In the genomic region with DNA sequence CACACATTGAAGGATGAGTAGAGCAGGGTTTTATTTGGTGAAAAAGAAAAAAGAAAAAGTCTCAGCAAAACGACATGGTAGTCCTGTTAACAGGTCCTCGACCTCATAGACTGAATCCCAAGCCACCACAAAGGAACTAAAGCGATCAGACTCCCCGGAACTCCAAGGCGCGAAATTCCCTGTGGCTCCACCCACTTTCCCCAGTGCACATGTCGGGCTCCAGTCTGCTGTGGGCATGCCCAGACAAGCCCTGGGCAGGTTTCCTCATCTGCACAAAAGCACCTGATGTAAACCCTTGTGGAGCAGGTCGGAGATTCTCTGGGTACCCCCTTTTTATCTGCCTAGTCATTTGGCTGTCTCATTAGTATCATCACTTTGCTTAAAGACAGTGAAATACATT, we compare ENCODE assay signal across 16 cellular contexts.
"Had no signal": no experiment of that assay in that cellular context is flagged by ENCODE, and none has a peak within 500 bp of the region (broad histone marks: within the 10 kb centered on the region; RNA-seq: fewer than 3 reads in every experiment).

No MANE protein-coding gene starts in this region.

- H3K27me3 ChIP-seq: ascending aorta, foreskin keratinocyte, heart left ventricle, pancreas, tibial artery, vagina had no signal

- H3K27me3 Mint-ChIP-seq: activated CD4-positive, alpha-beta memory T cell treated with anti-CD3 and anti-CD28 coated beads, Interleukin-2, amount 10 ng/mL, durations not matched to agents 7 days and 5 days; activated CD4-positive, alpha-beta T cell treated with anti-CD3 and anti-CD28 coated beads for 36 hours; activated naive CD8-positive, alpha-beta T cell treated with anti-CD3 and anti-CD28 coated beads, Interleukin-2, amount 50 U/mL, for 24 hours had no signal

- DNase-seq: activated CD4-positive, alpha-beta memory T cell treated with anti-CD3 and anti-CD28 coated beads, Interleukin-2, amount 10 ng/mL, durations not matched to agents 7 days and 5 days; activated CD4-positive, alpha-beta T cell treated with anti-CD3 and anti-CD28 coated beads for 36 hours; activated CD8-positive, alpha-beta memory T cell treated with anti-CD3 and anti-CD28 coated beads, Interleukin-2, amount 50 U/mL, for 48 hours; activated naive CD4-positive, alpha-beta T cell; activated naive CD8-positive, alpha-beta T cell treated with anti-CD3 and anti-CD28 coated beads, Interleukin-2, amount 50 U/mL, for 24 hours; heart left ventricle; left ventricle myocardium superior; pancreas; tibial artery had no signal

- H3K9me3 ChIP-seq: ascending aorta, tibial artery, vagina had no signal

- H3K4me3 Mint-ChIP-seq: activated CD4-positive, alpha-beta memory T cell treated with anti-CD3 and anti-CD28 coated beads, Interleukin-2, amount 10 ng/mL, durations not matched to agents 7 days and 5 days; activated CD4-positive, alpha-beta T cell treated with anti-CD3 and anti-CD28 coated beads for 36 hours; activated naive CD8-positive, alpha-beta T cell treated with anti-CD3 and anti-CD28 coated beads, Interleukin-2, amount 50 U/mL, for 24 hours; activated T-helper 1 cell treated with anti-CD3 and anti-CD28 coated beads, Interleukin-12 subunit alpha, Interleukin-12 subunit beta, Interleukin-2, Interleukin-4 antibody, amounts not matched to agents 30 ng/mL and 10 ng/mL and 1 ng/mL, durations not matched to agents 14 hours and 24 hours and 36 hours; neural crest cell; T-helper 2 cell treated with Interferon-gamma antibody and Interleukin-4, amounts not matched to agents 5 μg/mL and 100 μg/mL, for 36 hours had no signal

- H3K27ac ChIP-seq: ascending aorta, foreskin keratinocyte, heart left ventricle, pancreas, tibial artery, vagina had no signal

- H3K4me1 Mint-ChIP-seq: activated CD4-positive, alpha-beta memory T cell treated with anti-CD3 and anti-CD28 coated beads, Interleukin-2, amount 10 ng/mL, durations not matched to agents 7 days and 5 days; activated CD4-positive, alpha-beta T cell treated with anti-CD3 and anti-CD28 coated beads for 36 hours; activated naive CD8-positive, alpha-beta T cell treated with anti-CD3 and anti-CD28 coated beads, Interleukin-2, amount 50 U/mL, for 24 hours; neural crest cell had no signal

- H3K4me1 ChIP-seq: ascending aorta, foreskin keratinocyte, heart left ventricle, pancreas, tibial artery, vagina had no signal

- H3K27ac Mint-ChIP-seq: activated CD4-positive, alpha-beta memory T cell treated with anti-CD3 and anti-CD28 coated beads, Interleukin-2, amount 10 ng/mL, durations not matched to agents 7 days and 5 days; activated CD4-positive, alpha-beta T cell treated with anti-CD3 and anti-CD28 coated beads for 36 hours; activated naive CD8-positive, alpha-beta T cell treated with anti-CD3 and anti-CD28 coated beads, Interleukin-2, amount 50 U/mL, for 24 hours; activated T-helper 1 cell treated with anti-CD3 and anti-CD28 coated beads, Interleukin-12 subunit alpha, Interleukin-12 subunit beta, Interleukin-2, Interleukin-4 antibody, amounts not matched to agents 30 ng/mL and 10 ng/mL and 1 ng/mL, durations not matched to agents 14 hours and 24 hours and 36 hours; T-helper 2 cell treated with Interferon-gamma antibody and Interleukin-4, amounts not matched to agents 5 μg/mL and 100 μg/mL, for 36 hours had no signal

- H3K36me3 ChIP-seq: ascending aorta, heart left ventricle, pancreas, tibial artery, vagina had no signal

- H3K4me3 ChIP-seq: ascending aorta, heart left ventricle, pancreas, tibial artery, vagina had no signal

- FAIRE-seq: keratinocyte, pancreas had no signal
